In genomic region chr3:131228522-131228921, GRCh38 we compare ENCODE assay signal across 7 cellular contexts.
"Had no signal": no experiment of that assay in that cellular context is flagged by ENCODE, and none has a peak within 500 bp of the region (broad histone marks: within the 10 kb centered on the region; RNA-seq: fewer than 3 reads in every experiment).

No MANE protein-coding gene starts in this region.

- H3K4me3 ChIP-seq: GM23248 had no signal

- H3K9me3 Mint-ChIP-seq: H9, HFFc6 had no signal

- H3K27ac ChIP-seq: GM23248, KMS-11 had no signal

- H3K4me2 ChIP-seq: KMS-11 had no signal

- DNase-seq: GM23248, H9, HCEC 1CT, HFFc6, IMR-90, KBM-7 had no signal

- H3K4me3 Mint-ChIP-seq: H9, HFFc6 had no signal

- H3K9ac ChIP-seq: GM23248, KMS-11 had no signal

- H3K27ac Mint-ChIP-seq: H9, HFFc6 had no signal

- H2AFZ ChIP-seq: GM23248 had no signal
